1 cellular context compared by ENCODE assay signal in genomic region chr6:124955108-124955851, GRCh38.
TF ChIP-seq lines count a peak whose summit lies in the region.

No MANE protein-coding gene starts in this region.

TF ChIP-seq in GM23338, 12 proteins besides CTCF, POLR2A, EP300 and RAD21 (continued from another document):
- no peak for TF ChIP-seq CREB1 (CRISPR knock-in tag; IDR thresholded peaks at IDR 0.05; ENCODE audit: low read depth)
- TF ChIP-seq ETS1 (IDR thresholded peaks at IDR 0.05) = no peak
- no peak for TF ChIP-seq POLR2AphosphoS5 (IDR thresholded peaks at IDR 0.05; ENCODE audit: low read depth)
- no peak for TF ChIP-seq ZNF331 (CRISPR knock-in tag; IDR thresholded peaks at IDR 0.05; ENCODE audit: low read depth)
- no peak for TF ChIP-seq EZH2 (IDR thresholded peaks at IDR 0.05; ENCODE audit: low read depth, unreplicated experiment)
- no peak for TF ChIP-seq REST (IDR thresholded peaks at IDR 0.05; ENCODE audit: unreplicated experiment)
- TF ChIP-seq JUNB (IDR thresholded peaks at IDR 0.05; ENCODE audit: unreplicated experiment) = no peak
- TF ChIP-seq ZNF114 (CRISPR knock-in tag; IDR thresholded peaks at IDR 0.05) = no peak
